8 cellular contexts compared by ENCODE assay signal in genomic region chr15:80970018-80970657, GRCh38. TPM values are rescaled to one million over a fixed set of nuclear protein-coding genes. Genes with fewer than 3 reads are reported as not detected.
DNase-seq lines count a peak whose midpoint lies in the region; ATAC-seq and TF ChIP-seq lines count a peak whose summit lies in the region.

No MANE protein-coding gene starts in this region.

- H3K4me3 Mint-ChIP-seq in CD4-positive, alpha-beta memory T cell = no peak overlapping the region
- H3K4me3 Mint-ChIP-seq in HFFc6 = no peak overlapping the region

- H4K5ac ChIP-seq in mesendoderm (ENCODE audit: low read length) = no peak overlapping the region

- H3K4me1 ChIP-seq in CD4-positive, alpha-beta memory T cell (ENCODE audit: insufficient read depth, low read length) = peaks cover 3% of the 10 kb centered on the region
- H3K4me1 ChIP-seq in mesendoderm (ENCODE audit: control insufficient read depth, low read depth, low read length) = no peaks in the 10 kb centered on the region

- no peak overlapping the region for H3K9ac ChIP-seq in mesendoderm (ENCODE audit: low read length)

- peaks cover 0 to 2% (median 0%) of the 10 kb centered on the region in 8 donors for H3K9me3 Mint-ChIP-seq in CD4-positive, alpha-beta memory T cell
- peaks cover 4% of the 10 kb centered on the region; the same call in 1 of the 2 replicates for H3K9me3 Mint-ChIP-seq in HFFc6

- H2BK120ac ChIP-seq in mesendoderm (ENCODE audit: low read depth, low read length) = no peak overlapping the region

- H3K23ac ChIP-seq in mesendoderm (ENCODE audit: low read length) = no peak overlapping the region

- intact Hi-C loops in CD4-positive, alpha-beta memory T cell (cut with micrococcal nuclease) = loop anchor here (10.0 kb wide), 1 partner anchor 435 kb away; no protein-coding TSS in a partner anchor

- H3K79me2 ChIP-seq in mesendoderm (ENCODE audit: control insufficient read depth, insufficient read depth, low read length) = peaks cover 4% of the 10 kb centered on the region

- peak; percentile 98 for TF ChIP-seq CTCF in HFFc6 (IDR thresholded peaks at IDR 0.05)

- peaks cover 4% of the 10 kb centered on the region for H3K79me1 ChIP-seq in mesendoderm (ENCODE audit: low read length)

- WGBS in mesendoderm (ENCODE audit: extremely low coverage, insufficient coverage, low lambda C conversion rate) = no CpG with 5 or more reads among the region's 12 CpGs

- H3K27ac ChIP-seq in CD4-positive, alpha-beta memory T cell (ENCODE audit: low read depth, low read length) = no peak overlapping the region
- H3K27ac ChIP-seq in mesendoderm (ENCODE audit: low read depth, low read length) = no peak overlapping the region

- H3K9me3 ChIP-seq in CD4-positive, alpha-beta memory T cell (ENCODE audit: control insufficient read depth in 1 of 2, low read length in 2 of 2) = no peaks in the 10 kb centered on the region

- H3K4ac ChIP-seq in mesendoderm (ENCODE audit: low read depth, low read length) = no peak overlapping the region

- H3K18ac ChIP-seq in mesendoderm (ENCODE audit: low read length) = no peak overlapping the region

- H3K36me3 Mint-ChIP-seq in CD4-positive, alpha-beta memory T cell = peaks cover 19 to 34% of the 10 kb centered on the region in 2 donors
- peaks cover 6% of the 10 kb centered on the region for H3K36me3 Mint-ChIP-seq in HFFc6 (ENCODE audit: low read depth)

- POLR2A ChIA-PET in CD4-positive, alpha-beta memory T cell (lab: Charles Lee; ENCODE audit: partially characterized antibody) = interaction anchor here (3.8 kb wide), 1 partner anchor 31 kb away, joined by 15 read pairs; the partner anchor contains the start of gene TLNRD1

- no peak overlapping the region for H3K4me2 ChIP-seq in mesendoderm (ENCODE audit: low read length)

- no peak overlapping the region for H3K56ac ChIP-seq in mesendoderm (ENCODE audit: low read length)

- H3K4me3 ChIP-seq in CD4-positive, alpha-beta memory T cell (ENCODE audit: low read length in 2 of 2) = no peak overlapping the region
- H3K4me3 ChIP-seq in mesendoderm (ENCODE audit: low read length) = no peak overlapping the region

- H2BK15ac ChIP-seq in mesendoderm (replicated peaks; ENCODE audit: low read depth) = no peak overlapping the region

- peaks cover 3 to 21% (median 17%) of the 10 kb centered on the region in 4 donors for H3K4me1 Mint-ChIP-seq in CD4-positive, alpha-beta memory T cell
- H3K4me1 Mint-ChIP-seq in HFFc6 (ENCODE audit: low read depth) = peaks cover 23% of the 10 kb centered on the region

- H3K36me3 ChIP-seq in CD4-positive, alpha-beta memory T cell (ENCODE audit: insufficient read depth, low read length) = no peaks in the 10 kb centered on the region
- peaks cover 4% of the 10 kb centered on the region for H3K36me3 ChIP-seq in mesendoderm (ENCODE audit: control insufficient read depth, insufficient read depth, low read length)

- ATAC-seq in GM18517 (IDR thresholded peaks at IDR 0.05; ENCODE audit: unreplicated experiment) = no peak

- no peak overlapping the region for H2BK5ac ChIP-seq in mesendoderm (ENCODE audit: low read length)

- H4K8ac ChIP-seq in mesendoderm (ENCODE audit: low read depth, low read length) = no peak overlapping the region

- peak overlapping the region in 4 of 7 donors; percentile 3 to 68 (median 44) for H3K27ac Mint-ChIP-seq in CD4-positive, alpha-beta memory T cell
- H3K27ac Mint-ChIP-seq in HFFc6 = no peak overlapping the region

- CTCF ChIA-PET in CD4-positive, alpha-beta memory T cell (lab: Charles Lee; ENCODE audit: partially characterized antibody) = interaction anchor here (0.7 to 4.6 kb wide), 29 partner anchors 8 to 1589 kb away, joined by 3 to 47 read pairs (median 4); partner anchors contain the start of gene TLNRD1

- no peaks in the 10 kb centered on the region for H3K27me3 Mint-ChIP-seq in CD4-positive, alpha-beta memory T cell
- H3K27me3 Mint-ChIP-seq in HFFc6 (ENCODE audit: insufficient read depth) = peaks cover 4% of the 10 kb centered on the region

- no peak overlapping the region for H2AK5ac ChIP-seq in mesendoderm (ENCODE audit: low read length)

- DNase-seq in CD4-positive, alpha-beta memory T cell = peak; percentile 52 to 65 (median 64)
- DNase-seq in HFFc6 (peak; percentile 55), NCI-H748 (lab: John Stamatoyannopoulos, UW; ENCODE audit: unreplicated experiment) (peak; percentile 55), mesendoderm (peak; percentile 66)
- peak; percentile 58 to 68 for DNase-seq in activated CD4-positive, alpha-beta T cell treated with anti-CD3 and anti-CD28 coated beads, Interleukin-2, amount 50 U/mL, for 48 hours
- peak; percentile 60 for DNase-seq in effector CD4-positive, alpha-beta T cell
- peak; percentile 26 to 40 for DNase-seq in stimulated activated CD8-positive, alpha-beta memory T cell treated with anti-CD3 and anti-CD28 coated beads, Interleukin-7, amount 100 ng/mL, for 1 hour (ENCODE audit: low read depth in 2 of 2)

- H3K27me3 ChIP-seq in CD4-positive, alpha-beta memory T cell (ENCODE audit: insufficient read depth, low read length) = no peaks in the 10 kb centered on the region
- H3K27me3 ChIP-seq in mesendoderm (ENCODE audit: insufficient read depth, low read length, poor library complexity) = no peaks in the 10 kb centered on the region

RNA-seq across cellular contexts. Expression of gene MESD, which starts 19.5 kb away (rescaled TPM):
- total RNA-seq in CD4-positive, alpha-beta memory T cell = 10 to 100 TPM; 43.3 to 44.6 TPM
- polyA plus RNA-seq in CD4-positive, alpha-beta memory T cell = 10 to 100 TPM; 32.2 to 35.7 TPM
- 10 to 100 TPM; 31.8 to 42.1 (median 38.3) TPM for total RNA-seq in HFFc6 (2021; fragmentation: NEBNext Ultra II Directional; extraction: Animal tissue kit (Norgen Biotek cat#: 25700))
- polyA plus RNA-seq in mesendoderm (2013, experiment 1 of 2) = 32.1 TPM
- polyA plus RNA-seq in mesendoderm (2013, experiment 2 of 2) = 31.9 TPM

RNA-seq across cellular contexts. Expression of gene TLNRD1, which starts 30.6 kb away (rescaled TPM):
- total RNA-seq in CD4-positive, alpha-beta memory T cell = 10 to 100 TPM; 29.7 to 29.8 TPM
- polyA plus RNA-seq in CD4-positive, alpha-beta memory T cell = 1 to 10 TPM; 2.4 to 5.2 TPM
- total RNA-seq in HFFc6 (2021; fragmentation: NEBNext Ultra II Directional; extraction: Animal tissue kit (Norgen Biotek cat#: 25700)) = 10 to 100 TPM in 5 of 6 experiments, 1 to 10 TPM in 1; 8.8 to 14.3 (median 12.7) TPM
- polyA plus RNA-seq in mesendoderm (2013, experiment 1 of 2) = 19.4 TPM
- 19.5 TPM for polyA plus RNA-seq in mesendoderm (2013, experiment 2 of 2)
